10 cellular contexts compared by ENCODE assay signal in the genomic region with DNA sequence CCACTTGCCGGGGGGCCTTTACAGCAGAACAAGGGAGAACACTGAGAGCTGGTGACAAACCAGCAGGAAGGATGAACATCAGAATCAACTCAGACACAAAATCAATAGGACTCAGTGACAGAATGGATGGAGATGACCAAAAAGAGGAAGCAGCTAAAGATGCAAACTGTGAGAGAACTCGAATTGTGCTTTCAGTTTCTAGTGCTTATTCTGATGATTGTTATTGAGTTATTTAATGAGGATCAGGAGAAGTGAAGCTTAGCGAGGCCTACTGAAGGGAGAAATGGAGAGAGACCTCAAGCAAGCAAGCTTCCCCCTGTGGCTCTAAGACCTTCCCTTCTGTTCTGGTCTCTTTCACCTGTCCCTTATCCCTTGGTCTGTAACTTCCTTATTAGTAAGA. TPM values are rescaled to one million over a fixed set of nuclear protein-coding genes. Genes with fewer than 3 reads are reported as not detected.
DNase-seq lines count a peak whose midpoint lies in the region; ATAC-seq lines count a peak whose summit lies in the region.
"Had no signal": no experiment of that assay in that cellular context is flagged by ENCODE, and none has a peak within 500 bp of the region (broad histone marks: within the 10 kb centered on the region; RNA-seq: fewer than 3 reads in every experiment).

No MANE protein-coding gene starts in this region.

- peak; percentile 30 for DNase-seq in CD1c-positive myeloid dendritic cell (ENCODE audit: extremely low spot score)
- DNase-seq in RPMI8226, result peak; percentile 71
- DNase-seq in NCI-H2107 (lab: John Stamatoyannopoulos, UW), result no peak
- no peak for DNase-seq in left lobe of liver (ENCODE audit: low spot score)
- DNase-seq in NCI-H524 treated with DMSO at 0.1 percent for 48 hours (lab: John Stamatoyannopoulos, UW), result no peak
- no peak for DNase-seq in HUDEP-2 (lab: John Stamatoyannopoulos, UW; ENCODE audit: unreplicated experiment in 76 of 76)

- ATAC-seq in GM19395 (IDR thresholded peaks at IDR 0.05; ENCODE audit: unreplicated experiment) (peak; percentile 93), HG03103 (IDR thresholded peaks at IDR 0.05; ENCODE audit: low read depth, unreplicated experiment) (peak; percentile 75), left lobe of liver (no peak)

RNA-seq across cellular contexts. Expression of a gene that starts 30.3 kb away (rescaled TPM):
- 0.45 TPM for total RNA-seq in left lobe of liver
- total RNA-seq: left ventricle myocardium superior had no signal

RNA-seq across cellular contexts. Expression of a gene that starts 45.9 kb away (rescaled TPM):
- 2.6 TPM for total RNA-seq in left lobe of liver
- total RNA-seq: left ventricle myocardium superior, right atrium auricular region had no signal

Comparison
In these comparisons a context has a peak if more than half of its experiments do, and no peak if none do; other contexts are left out.
1. DNase-seq: peak in CD1c-positive myeloid dendritic cell (single experiment) and RPMI8226 (single experiment); none in NCI-H2107 (single experiment), left lobe of liver (single experiment), NCI-H524 treated with DMSO at 0.1 percent for 48 hours (single experiment) and HUDEP-2 (0 of 76).